28 cellular contexts compared by ENCODE assay signal in genomic region chr10:29451946-29452345, GRCh38.
"Had no signal": no experiment of that assay in that cellular context is flagged by ENCODE, and none has a peak within 500 bp of the region (broad histone marks: within the 10 kb centered on the region; RNA-seq: fewer than 3 reads in every experiment).

No MANE protein-coding gene starts in this region.

- H3K4me1 Mint-ChIP-seq: endodermal cell had no signal

- DNase-seq: colonic mucosa; cortex of kidney; dermis blood vessel endothelial cell; dorsolateral prefrontal cortex; effector CD4-positive, alpha-beta T cell; effector CD8-positive, alpha-beta T cell; effector memory CD4-positive, alpha-beta T cell; effector memory CD8-positive, alpha-beta T cell; endodermal cell; erythroblast; esophagus squamous epithelium; foreskin fibroblast; foreskin keratinocyte; gastrocnemius medialis; glutamatergic neuron; head of caudate nucleus; heart left ventricle; heart right ventricle had no signal

- H3K27ac Mint-ChIP-seq: dendritic cell treated with granulocyte-macrophage colony-stimulating factor and Interleukin-4, amounts not matched to agents 40 ng/mL and 50 ng/mL, for 4 days; effector memory CD8-positive, alpha-beta T cell; endodermal cell had no signal

- H3K9me3 Mint-ChIP-seq: dendritic cell treated with granulocyte-macrophage colony-stimulating factor and Interleukin-4, amounts not matched to agents 40 ng/mL and 50 ng/mL, for 4 days; effector memory CD8-positive, alpha-beta T cell; endodermal cell had no signal

- H3K4me3 Mint-ChIP-seq: dendritic cell treated with granulocyte-macrophage colony-stimulating factor and Interleukin-4, amounts not matched to agents 40 ng/mL and 50 ng/mL, for 4 days; effector memory CD8-positive, alpha-beta T cell; endodermal cell had no signal

- H3K4me3 ChIP-seq: colonic mucosa, coronary artery, dorsolateral prefrontal cortex, esophagus muscularis mucosa, esophagus squamous epithelium, gastrocnemius medialis, gastroesophageal sphincter, heart left ventricle, heart right ventricle had no signal

- FAIRE-seq: colon, endometrium, endothelial cell of umbilical vein, frontal cortex had no signal

- H3K36me3 ChIP-seq: colonic mucosa, gastrocnemius medialis had no signal

- H3K4me1 ChIP-seq: colonic mucosa, foreskin keratinocyte had no signal

- H3K27me3 Mint-ChIP-seq: dendritic cell treated with granulocyte-macrophage colony-stimulating factor and Interleukin-4, amounts not matched to agents 40 ng/mL and 50 ng/mL, for 4 days; effector memory CD8-positive, alpha-beta T cell had no signal

- H3K27me3 ChIP-seq: colonic mucosa, dorsolateral prefrontal cortex, esophagus muscularis mucosa, esophagus squamous epithelium, foreskin keratinocyte, gastrocnemius medialis, gastroesophageal sphincter, heart left ventricle, heart right ventricle had no signal

- H3K9me3 ChIP-seq: colonic mucosa, esophagus muscularis mucosa, esophagus squamous epithelium, gastrocnemius medialis, gastroesophageal sphincter, heart left ventricle, heart right ventricle had no signal

- H3K27ac ChIP-seq: colonic mucosa, coronary artery, dorsolateral prefrontal cortex, epithelial cell of prostate, esophagus muscularis mucosa, esophagus squamous epithelium, foreskin keratinocyte, gastrocnemius medialis, gastroesophageal sphincter, heart left ventricle, heart right ventricle had no signal

- ATAC-seq: effector memory CD8-positive, alpha-beta T cell; esophagus mucosa; foreskin keratinocyte; gastroesophageal sphincter; heart left ventricle; heart right ventricle had no signal
